Comparison of ENCODE assay signal across 1 cellular context in genomic region chr7:101401390-101402080, GRCh38.
TF ChIP-seq lines count a peak whose summit lies in the region.

No MANE protein-coding gene starts in this region.

TF ChIP-seq in H1, 55 proteins besides CTCF, POLR2A, EP300 and RAD21:
- TF ChIP-seq RNF2 (IDR thresholded peaks at IDR 0.05; ENCODE audit: borderline replicate concordance, low read depth, low read length, missing control alignments, poor library complexity, severe bottlenecking) (no peak), EZH2 (IDR thresholded peaks at IDR 0.05; ENCODE audit: low read depth, low read length, severe bottlenecking) (no peak), BACH1 (IDR thresholded peaks at IDR 0.05; ENCODE audit: low read length) (no peak), KDM1A (IDR thresholded peaks at IDR 0.05; ENCODE audit: borderline replicate concordance, low read length) (no peak)
